ENCODE assay signal across 8 cellular contexts in genomic region chr10:18658301-18658991, GRCh38. TPM values are rescaled to one million over a fixed set of nuclear protein-coding genes. Genes with fewer than 3 reads are reported as not detected.
DNase-seq lines count a peak whose midpoint lies in the region; ATAC-seq and TF ChIP-seq lines count a peak whose summit lies in the region.

No MANE protein-coding gene starts in this region.

- peak overlapping the region; percentile 93 for H3K9ac ChIP-seq in Loucy (ENCODE audit: low read depth, low read length, poor library complexity, severe bottlenecking)

- DNase-seq in CD4-positive, CD25-positive, alpha-beta regulatory T cell, result peak in 2 of 3 donors; percentile 8 to 39
- DNase-seq in spleen, result peak; percentile 84
- no peak for DNase-seq in foreskin melanocyte
- no peak for DNase-seq in NCI-H2171 treated with DMSO at 0.1 percent for 48 hours (lab: John Stamatoyannopoulos, UW)

- H3K79me2 ChIP-seq in Loucy (ENCODE audit: insufficient read depth, low read length), result peaks cover 57% of the 10 kb centered on the region

- no peaks in the 10 kb centered on the region for H3K27me3 ChIP-seq in CD4-positive, CD25-positive, alpha-beta regulatory T cell (ENCODE audit: control insufficient read depth, insufficient read depth, low read length)
- H3K27me3 ChIP-seq in Loucy (ENCODE audit: insufficient read depth, low read length, poor library complexity, severe bottlenecking) (peaks cover 5% of the 10 kb centered on the region), spleen (replicated peaks in 1 of 7) (no peaks in the 10 kb centered on the region)

- H3K36me3 Mint-ChIP-seq in CD4-positive, CD25-positive, alpha-beta regulatory T cell, result peaks cover 9% of the 10 kb centered on the region

- H2AFZ ChIP-seq in Loucy (ENCODE audit: low read length), result peak overlapping the region; percentile 59

- TF ChIP-seq CTCF in Loucy (conservative IDR thresholded peaks at IDR 0.05; ENCODE audit: low read length), result no peak
- no peak for TF ChIP-seq CTCF in spleen (IDR thresholded peaks at IDR 0.05 in 8 of 11, conservative IDR thresholded peaks at IDR 0.05 in 3 of 11)

- H3F3A ChIP-seq in Loucy (ENCODE audit: low read depth), result no peaks in the 10 kb centered on the region

- peak overlapping the region; percentile 99 for H3K4me3 ChIP-seq in CD4-positive, CD25-positive, alpha-beta regulatory T cell (ENCODE audit: low read depth, low read length)
- H3K4me3 ChIP-seq in Loucy (ENCODE audit: low read length, poor library complexity, severe bottlenecking), result peak overlapping the region; percentile 88
- H3K4me3 ChIP-seq in iPS-18c (ENCODE audit: insufficient read depth, low read depth, low read length), result peak overlapping the region; percentile 97
- peak overlapping the region; percentile 75 to 97 (median 87) for H3K4me3 ChIP-seq in spleen

- peaks cover 3% of the 10 kb centered on the region for H3K36me3 ChIP-seq in CD4-positive, CD25-positive, alpha-beta regulatory T cell (ENCODE audit: control insufficient read depth, insufficient read depth, low read length)
- no peaks in the 10 kb centered on the region for H3K36me3 ChIP-seq in Loucy (ENCODE audit: insufficient read depth, low read length)
- peaks cover 0 to 8% (median under 1%) of the 10 kb centered on the region in 6 donors for H3K36me3 ChIP-seq in spleen

- H3K27ac Mint-ChIP-seq in CD4-positive, CD25-positive, alpha-beta regulatory T cell, result peak overlapping the region; percentile 85 to 100 (median 99)

- ATAC-seq in CD4-positive, CD25-positive, alpha-beta regulatory T cell (ENCODE audit: low read depth in 2 of 2), result no peak
- ATAC-seq in GM19395 (IDR thresholded peaks at IDR 0.05; ENCODE audit: unreplicated experiment), result peak; percentile 17

- H3K4me1 ChIP-seq in CD4-positive, CD25-positive, alpha-beta regulatory T cell (ENCODE audit: control insufficient read depth, insufficient read depth, low read length, poor library complexity, severe bottlenecking), result peaks cover 40% of the 10 kb centered on the region
- H3K4me1 ChIP-seq in Loucy (ENCODE audit: insufficient read depth, low read length, poor library complexity, severe bottlenecking) (peaks cover 24% of the 10 kb centered on the region), spleen (peaks cover 20 to 54% (median 39%) of the 10 kb centered on the region in 6 donors)

- intact Hi-C loops in spleen (cut with DNase I; ENCODE audit: low total_unique reads), result no loop called here

- no peaks in the 10 kb centered on the region for H3K9me3 Mint-ChIP-seq in CD4-positive, CD25-positive, alpha-beta regulatory T cell

- H3K4me3 Mint-ChIP-seq in CD4-positive, CD25-positive, alpha-beta regulatory T cell, result peak overlapping the region; percentile 96 to 100 (median 100)

- peaks cover 37% of the 10 kb centered on the region for H4K20me1 ChIP-seq in Loucy (ENCODE audit: insufficient read depth, low read length, poor library complexity, severe bottlenecking)

- peak overlapping the region; percentile 98 for H3K27ac ChIP-seq in CD4-positive, CD25-positive, alpha-beta regulatory T cell (ENCODE audit: insufficient read depth, low read length, poor library complexity, severe bottlenecking)
- peak overlapping the region; percentile 79 for H3K27ac ChIP-seq in angular gyrus (ENCODE audit: low read depth, low read length)
- peak overlapping the region; percentile 84 to 98 (median 97) for H3K27ac ChIP-seq in spleen

- H3K4me1 Mint-ChIP-seq in CD4-positive, CD25-positive, alpha-beta regulatory T cell, result peaks cover 28 to 45% (median 40%) of the 10 kb centered on the region in 4 donors

- 18 to 23% (median 21%) methylated on average over 20 of the region's 20 CpGs for WGBS in spleen, 5 donors

- no peaks in the 10 kb centered on the region for H3K9me3 ChIP-seq in CD4-positive, CD25-positive, alpha-beta regulatory T cell (ENCODE audit: control insufficient read depth in 2 of 2, low read length in 2 of 2)
- no peaks in the 10 kb centered on the region for H3K9me3 ChIP-seq in Loucy (ENCODE audit: insufficient read depth, low read depth, low read length)
- no peaks in the 10 kb centered on the region for H3K9me3 ChIP-seq in iPS-18c (ENCODE audit: control insufficient read depth, insufficient read depth, low read length)
- no peaks in the 10 kb centered on the region for H3K9me3 ChIP-seq in spleen

- TF ChIP-seq POLR2A in spleen (IDR thresholded peaks at IDR 0.05), result no peak

- H3K27me3 Mint-ChIP-seq in CD4-positive, CD25-positive, alpha-beta regulatory T cell, result no peaks in the 10 kb centered on the region

- no peaks in the 10 kb centered on the region for H3K9me2 ChIP-seq in Loucy (replicated peaks; ENCODE audit: low read depth, low read length)

- H3K4me2 ChIP-seq in Loucy (ENCODE audit: low read depth, low read length, poor library complexity, severe bottlenecking), result peak overlapping the region; percentile 77

RNA-seq across cellular contexts. Expression of gene ARL5B, which starts 0.8 kb away (rescaled TPM):
- 37.4 TPM for total RNA-seq in CD4-positive, CD25-positive, alpha-beta regulatory T cell
- 1 to 10 TPM; 1.1 to 1.5 (median 1.2) TPM for polyA plus RNA-seq in CD4-positive, CD25-positive, alpha-beta regulatory T cell
- 10 to 100 TPM in 5 of 7 donors, 1 to 10 TPM in 2; 9.4 to 18.3 (median 13.0) TPM for total RNA-seq in spleen
- 1 to 10 TPM; 1.7 to 3.2 (median 2.6) TPM for polyA plus RNA-seq in spleen

RNA-seq across cellular contexts. Expression of gene NSUN6, which starts 7.1 kb away (rescaled TPM):
- 43.6 TPM for total RNA-seq in CD4-positive, CD25-positive, alpha-beta regulatory T cell
- 10 to 100 TPM; 10.2 to 14.8 (median 13.0) TPM for polyA plus RNA-seq in CD4-positive, CD25-positive, alpha-beta regulatory T cell
- total RNA-seq in spleen, result 10 to 100 TPM; 12.4 to 25.8 (median 20.9) TPM
- 10 to 100 TPM in 2 of 3 donors, 1 to 10 TPM in 1; 6.4 to 10.9 (median 10.4) TPM for polyA plus RNA-seq in spleen

Comparison
In these comparisons a context has a peak if more than half of its experiments do, and no peak if none do; other contexts are left out.
1. DNase-seq: peak in CD4-positive, CD25-positive, alpha-beta regulatory T cell (2 of 3) and spleen (single experiment); none in foreskin melanocyte (single experiment) and NCI-H2171 treated with DMSO at 0.1 percent for 48 hours (single experiment).
2. Peak in every context shown above with its lines, with median percentiles within 50 percentile points of each other: H3K27ac ChIP-seq and H3K4me3 ChIP-seq.